In the genomic region with DNA sequence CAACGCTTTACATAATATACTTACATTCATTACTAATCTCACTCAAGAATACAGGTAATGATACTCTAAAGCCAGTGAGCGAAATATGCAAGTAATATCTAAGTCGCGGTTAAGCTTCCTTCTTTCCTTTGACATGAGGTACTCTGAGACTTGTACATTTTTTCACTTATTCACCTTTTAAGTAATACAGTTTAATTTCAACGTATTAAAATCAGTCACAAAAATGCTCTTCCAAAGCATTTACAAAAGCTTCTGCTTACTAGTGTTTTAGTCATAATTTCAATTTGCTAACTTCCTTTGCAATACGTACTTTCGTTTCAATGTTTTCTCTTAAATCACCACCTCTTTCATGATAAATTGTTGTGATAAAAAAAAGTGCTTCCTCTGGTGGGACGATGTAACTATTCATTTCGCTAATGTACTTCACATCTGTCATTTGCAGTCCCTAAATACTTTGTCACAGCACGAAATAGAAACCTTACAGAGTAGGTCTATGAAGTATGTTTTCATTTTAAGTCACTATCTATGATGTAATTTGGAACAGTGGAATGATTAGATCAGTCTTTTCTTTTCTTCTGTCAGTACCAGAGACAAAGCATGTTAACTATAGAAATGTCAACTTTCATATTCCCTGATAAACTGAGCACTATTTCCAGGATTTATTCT, we compare ENCODE assay signal across 8 cellular contexts. TPM values are rescaled to one million over a fixed set of nuclear protein-coding genes. Genes with fewer than 3 reads are reported as not detected.
DNase-seq lines count a peak whose midpoint lies in the region; ATAC-seq and TF ChIP-seq lines count a peak whose summit lies in the region.

No MANE protein-coding gene starts in this region.

- no peaks in the 10 kb centered on the region for H3K79me2 ChIP-seq in hepatocyte

- no peak overlapping the region for H3K4me3 Mint-ChIP-seq in activated naive CD4-positive, alpha-beta T cell treated with anti-CD3 and anti-CD28 coated beads for 36 hours
- H3K4me3 Mint-ChIP-seq in activated CD8-positive, alpha-beta T cell treated with anti-CD3 and anti-CD28 coated beads, Interleukin-2, amount 10 ng/mL, durations not matched to agents 7 days and 5 days, result peak overlapping the region; percentile 60
- H3K4me3 Mint-ChIP-seq in stimulated activated naive CD8-positive, alpha-beta T cell treated with anti-CD3 and anti-CD28 coated beads, Interleukin-15, Interleukin-2, amounts not matched to agents 100 ng/mL and 50 ng/mL, for 24 hours, result peak overlapping the region; percentile 76

- H3K36me3 ChIP-seq in hepatocyte (replicated peaks; ENCODE audit: insufficient read depth, low read depth), result no peaks in the 10 kb centered on the region

- no peak for DNase-seq in activated naive CD4-positive, alpha-beta T cell treated with anti-CD3 and anti-CD28 coated beads for 36 hours
- no peak for DNase-seq in activated naive CD4-positive, alpha-beta T cell treated with anti-CD3 and anti-CD28 coated beads, Interleukin-2, amount 50 U/mL, for 16 hours
- DNase-seq in activated CD8-positive, alpha-beta T cell treated with anti-CD3 and anti-CD28 coated beads, Interleukin-2, amount 10 ng/mL, durations not matched to agents 7 days and 5 days, result no peak
- no peak for DNase-seq in hepatocyte (ENCODE audit: low spot score)
- DNase-seq in GF-D8 (lab: John Stamatoyannopoulos, UW), result no peak
- no peak for DNase-seq in NCI-H82 treated with DMSO at 0.1 percent for 48 hours (lab: John Stamatoyannopoulos, UW; ENCODE audit: unreplicated experiment)

- POLR2A ChIA-PET in activated CD8-positive, alpha-beta T cell treated with anti-CD3 and anti-CD28 coated beads, Interleukin-2, amount 10 ng/mL, durations not matched to agents 7 days and 5 days (lab: Charles Lee), result no interaction called here

- H3K4me3 ChIP-seq in hepatocyte, result no peak overlapping the region

- no peaks in the 10 kb centered on the region for H3K27me3 ChIP-seq in hepatocyte

- peaks cover 10% of the 10 kb centered on the region for H3K4me1 Mint-ChIP-seq in activated naive CD4-positive, alpha-beta T cell treated with anti-CD3 and anti-CD28 coated beads for 36 hours (ENCODE audit: low read depth)
- peaks cover 2% of the 10 kb centered on the region for H3K4me1 Mint-ChIP-seq in activated CD8-positive, alpha-beta T cell treated with anti-CD3 and anti-CD28 coated beads, Interleukin-2, amount 10 ng/mL, durations not matched to agents 7 days and 5 days (ENCODE audit: low read depth)
- H3K4me1 Mint-ChIP-seq in stimulated activated naive CD8-positive, alpha-beta T cell treated with anti-CD3 and anti-CD28 coated beads, Interleukin-15, Interleukin-2, amounts not matched to agents 100 ng/mL and 50 ng/mL, for 24 hours (ENCODE audit: low read depth), result peaks cover 10% of the 10 kb centered on the region

- H3K27ac Mint-ChIP-seq in activated naive CD4-positive, alpha-beta T cell treated with anti-CD3 and anti-CD28 coated beads for 36 hours, result peak overlapping the region; percentile 62
- peak overlapping the region; percentile 23 for H3K27ac Mint-ChIP-seq in activated CD8-positive, alpha-beta T cell treated with anti-CD3 and anti-CD28 coated beads, Interleukin-2, amount 10 ng/mL, durations not matched to agents 7 days and 5 days
- H3K27ac Mint-ChIP-seq in stimulated activated naive CD8-positive, alpha-beta T cell treated with anti-CD3 and anti-CD28 coated beads, Interleukin-15, Interleukin-2, amounts not matched to agents 100 ng/mL and 50 ng/mL, for 24 hours, result no peak overlapping the region

- H4K20me1 ChIP-seq in hepatocyte (ENCODE audit: insufficient read depth, poor library complexity, severe bottlenecking), result no peaks in the 10 kb centered on the region

- no peak for TF ChIP-seq CTCF in hepatocyte (IDR thresholded peaks at IDR 0.05; ENCODE audit: poor library complexity)

- H3K36me3 Mint-ChIP-seq in activated naive CD4-positive, alpha-beta T cell treated with anti-CD3 and anti-CD28 coated beads for 36 hours (ENCODE audit: low read depth), result no peaks in the 10 kb centered on the region
- no peaks in the 10 kb centered on the region for H3K36me3 Mint-ChIP-seq in activated CD8-positive, alpha-beta T cell treated with anti-CD3 and anti-CD28 coated beads, Interleukin-2, amount 10 ng/mL, durations not matched to agents 7 days and 5 days (ENCODE audit: low read depth)
- no peaks in the 10 kb centered on the region for H3K36me3 Mint-ChIP-seq in stimulated activated naive CD8-positive, alpha-beta T cell treated with anti-CD3 and anti-CD28 coated beads, Interleukin-15, Interleukin-2, amounts not matched to agents 100 ng/mL and 50 ng/mL, for 24 hours (ENCODE audit: low read depth)

- CTCF ChIA-PET in activated naive CD4-positive, alpha-beta T cell treated with anti-CD3 and anti-CD28 coated beads for 36 hours (lab: Charles Lee), result interaction anchor here (0.7 kb wide), 1 partner anchor 255 kb away, joined by 3 read pairs; no protein-coding TSS in a partner anchor
- CTCF ChIA-PET in activated CD8-positive, alpha-beta T cell treated with anti-CD3 and anti-CD28 coated beads, Interleukin-2, amount 10 ng/mL, durations not matched to agents 7 days and 5 days (lab: Charles Lee), result interaction anchor here (1.2 kb wide), 1 partner anchor 13 kb away, joined by 3 read pairs; no protein-coding TSS in a partner anchor

- 83% methylated on average over 10 of the region's 10 CpGs for WGBS in hepatocyte (ENCODE audit: low lambda C conversion rate, missing lambda C conversion rate)

- H3K9me3 Mint-ChIP-seq in activated naive CD4-positive, alpha-beta T cell treated with anti-CD3 and anti-CD28 coated beads for 36 hours, result peaks cover 24% of the 10 kb centered on the region
- peaks cover 18% of the 10 kb centered on the region for H3K9me3 Mint-ChIP-seq in activated CD8-positive, alpha-beta T cell treated with anti-CD3 and anti-CD28 coated beads, Interleukin-2, amount 10 ng/mL, durations not matched to agents 7 days and 5 days (ENCODE audit: insufficient read depth)
- H3K9me3 Mint-ChIP-seq in stimulated activated naive CD8-positive, alpha-beta T cell treated with anti-CD3 and anti-CD28 coated beads, Interleukin-15, Interleukin-2, amounts not matched to agents 100 ng/mL and 50 ng/mL, for 24 hours, result peaks cover 13% of the 10 kb centered on the region

- intact Hi-C loops in activated naive CD4-positive, alpha-beta T cell treated with anti-CD3 and anti-CD28 coated beads for 36 hours (cut with micrococcal nuclease), result loop anchor here (1.0 kb wide), 3 partner anchors 13 to 420 kb away; a partner anchor contains a TSS

- H3K9me2 ChIP-seq in hepatocyte (replicated peaks; ENCODE audit: insufficient read depth), result no peaks in the 10 kb centered on the region

- no peaks in the 10 kb centered on the region for H3K9me3 ChIP-seq in hepatocyte (ENCODE audit: low read depth)

- no peak overlapping the region for H2AFZ ChIP-seq in hepatocyte

- no peak overlapping the region for H3K4me2 ChIP-seq in hepatocyte

- no peaks in the 10 kb centered on the region for H3K4me1 ChIP-seq in hepatocyte (ENCODE audit: insufficient read depth)

- H3K27ac ChIP-seq in hepatocyte, result no peak overlapping the region

- H3K27me3 Mint-ChIP-seq in activated naive CD4-positive, alpha-beta T cell treated with anti-CD3 and anti-CD28 coated beads for 36 hours (ENCODE audit: low read depth), result no peaks in the 10 kb centered on the region
- H3K27me3 Mint-ChIP-seq in activated CD8-positive, alpha-beta T cell treated with anti-CD3 and anti-CD28 coated beads, Interleukin-2, amount 10 ng/mL, durations not matched to agents 7 days and 5 days (ENCODE audit: low read depth), result no peaks in the 10 kb centered on the region
- H3K27me3 Mint-ChIP-seq in stimulated activated naive CD8-positive, alpha-beta T cell treated with anti-CD3 and anti-CD28 coated beads, Interleukin-15, Interleukin-2, amounts not matched to agents 100 ng/mL and 50 ng/mL, for 24 hours, result no peaks in the 10 kb centered on the region

- peak; percentile 89 for ATAC-seq in HG02870 (IDR thresholded peaks at IDR 0.05; ENCODE audit: unreplicated experiment)
- no peak for ATAC-seq in activated CD8-positive, alpha-beta T cell treated with anti-CD3 and anti-CD28 coated beads, Interleukin-2, amount 10 ng/mL, durations not matched to agents 7 days and 5 days

RNA-seq across cellular contexts. Expression of a gene that starts 34.0 kb away (rescaled TPM):
- total RNA-seq in activated naive CD4-positive, alpha-beta T cell treated with anti-CD3 and anti-CD28 coated beads for 36 hours, result not detected
- total RNA-seq in activated CD8-positive, alpha-beta T cell treated with anti-CD3 and anti-CD28 coated beads, Interleukin-2, amount 10 ng/mL, durations not matched to agents 7 days and 5 days, result not detected
- 1.7 and 2.2 TPM in 2 replicates for total RNA-seq in hepatocyte
- polyA plus RNA-seq in hepatocyte, result 0.44 and 2.4 TPM in 2 replicates
